In genomic region chr6:3913077-3913957, GRCh38 we compare ENCODE assay signal across 8 cellular contexts.
A peak's percentile ranks its signal among the peaks of the same experiment; 100 is the strongest.
DNase-seq lines count a peak whose midpoint lies in the region; ATAC-seq and TF ChIP-seq lines count a peak whose summit lies in the region.

No MANE protein-coding gene starts in this region.

- H3K27ac Mint-ChIP-seq in activated T-helper 2 cell treated with anti-CD3 and anti-CD28 coated beads, Interferon-gamma antibody, Interleukin-2, Interleukin-4, amounts not matched to agents 10 μg/mL and 5 μg/mL and 100 μg/mL, durations not matched to agents 14 hours and 24 hours and 36 hours, result no peak overlapping the region

- ATAC-seq in RWPE2 (ENCODE audit: low read depth) (peak; percentile 81), sciatic nerve (peak; percentile 92), HG02763 (IDR thresholded peaks at IDR 0.05; ENCODE audit: unreplicated experiment) (no peak), GM18498 (IDR thresholded peaks at IDR 0.05; ENCODE audit: unreplicated experiment) (no peak)

- H3K27ac ChIP-seq in RWPE2 (ENCODE audit: poor library complexity, severe bottlenecking), result peak overlapping the region; percentile 98

- peaks cover 56% of the 10 kb centered on the region for H3K27me3 Mint-ChIP-seq in activated T-helper 2 cell treated with anti-CD3 and anti-CD28 coated beads, Interferon-gamma antibody, Interleukin-2, Interleukin-4, amounts not matched to agents 10 μg/mL and 5 μg/mL and 100 μg/mL, durations not matched to agents 14 hours and 24 hours and 36 hours (ENCODE audit: low read depth)

- intact Hi-C loops in sciatic nerve (cut with DNase I), result no loop called here
- intact Hi-C loops in activated T-helper 2 cell treated with anti-CD3 and anti-CD28 coated beads, Interferon-gamma antibody, Interleukin-2, Interleukin-4, amounts not matched to agents 10 μg/mL and 5 μg/mL and 100 μg/mL, durations not matched to agents 14 hours and 24 hours and 36 hours (cut with micrococcal nuclease), result no loop called here

- peaks cover 2% of the 10 kb centered on the region for H3K9me3 ChIP-seq in RWPE2 (ENCODE audit: severe bottlenecking)

- DNase-seq in GM04504 (ENCODE audit: low read depth) (peak; percentile 97), RWPE2 (ENCODE audit: low spot score) (peak; percentile 91), globus pallidus (ENCODE audit: low spot score) (peak; percentile 29), sciatic nerve (ENCODE audit: low spot score) (peak; percentile 70)
- no peak for DNase-seq in activated T-helper 2 cell treated with anti-CD3 and anti-CD28 coated beads, Interferon-gamma antibody, Interleukin-2, Interleukin-4, amounts not matched to agents 10 μg/mL and 5 μg/mL and 100 μg/mL, durations not matched to agents 14 hours and 24 hours and 36 hours (ENCODE audit: low spot score)
- DNase-seq in activated CD4-positive, alpha-beta T cell treated with anti-CD3 and anti-CD28 coated beads for 48 hours, result no peak

- H3K4me3 ChIP-seq in RWPE2 (ENCODE audit: severe bottlenecking), result no peak overlapping the region

- TF ChIP-seq CTCF in RWPE2 (IDR thresholded peaks at IDR 0.05; ENCODE audit: poor library complexity, severe bottlenecking), result no peak

- H3K36me3 ChIP-seq in RWPE2 (ENCODE audit: low read depth), result no peaks in the 10 kb centered on the region

- no peak overlapping the region for H3K4me3 Mint-ChIP-seq in activated T-helper 2 cell treated with anti-CD3 and anti-CD28 coated beads, Interferon-gamma antibody, Interleukin-2, Interleukin-4, amounts not matched to agents 10 μg/mL and 5 μg/mL and 100 μg/mL, durations not matched to agents 14 hours and 24 hours and 36 hours (ENCODE audit: low read depth)

- H3K9me3 Mint-ChIP-seq in activated T-helper 2 cell treated with anti-CD3 and anti-CD28 coated beads, Interferon-gamma antibody, Interleukin-2, Interleukin-4, amounts not matched to agents 10 μg/mL and 5 μg/mL and 100 μg/mL, durations not matched to agents 14 hours and 24 hours and 36 hours, result peaks cover 8% of the 10 kb centered on the region

- no peaks in the 10 kb centered on the region for H3K36me3 Mint-ChIP-seq in activated T-helper 2 cell treated with anti-CD3 and anti-CD28 coated beads, Interferon-gamma antibody, Interleukin-2, Interleukin-4, amounts not matched to agents 10 μg/mL and 5 μg/mL and 100 μg/mL, durations not matched to agents 14 hours and 24 hours and 36 hours (ENCODE audit: low read depth)

- peaks cover 38% of the 10 kb centered on the region for H3K4me1 ChIP-seq in RWPE2 (ENCODE audit: insufficient read depth, poor library complexity, severe bottlenecking)

- H3K27me3 ChIP-seq in RWPE2 (ENCODE audit: insufficient read depth, poor library complexity, severe bottlenecking), result no peaks in the 10 kb centered on the region

- H3K4me1 Mint-ChIP-seq in activated T-helper 2 cell treated with anti-CD3 and anti-CD28 coated beads, Interferon-gamma antibody, Interleukin-2, Interleukin-4, amounts not matched to agents 10 μg/mL and 5 μg/mL and 100 μg/mL, durations not matched to agents 14 hours and 24 hours and 36 hours (ENCODE audit: low read depth), result peaks cover 27% of the 10 kb centered on the region

Comparison
In these comparisons a context has a peak if more than half of its experiments do, and no peak if none do; other contexts are left out.
1. DNase-seq: peak in GM04504 (single experiment), RWPE2 (single experiment), globus pallidus (single experiment) and sciatic nerve (single experiment); none in activated T-helper 2 cell treated with anti-CD3 and anti-CD28 coated beads, Interferon-gamma antibody, Interleukin-2, Interleukin-4, amounts not matched to agents 10 μg/mL and 5 μg/mL and 100 μg/mL, durations not matched to agents 14 hours and 24 hours and 36 hours (single experiment) and activated CD4-positive, alpha-beta T cell treated with anti-CD3 and anti-CD28 coated beads for 48 hours (single experiment).
2. ATAC-seq: peak in RWPE2 (single experiment) and sciatic nerve (single experiment); none in HG02763 (single experiment) and GM18498 (single experiment).